8 cellular contexts compared by ENCODE assay signal in the genomic region with DNA sequence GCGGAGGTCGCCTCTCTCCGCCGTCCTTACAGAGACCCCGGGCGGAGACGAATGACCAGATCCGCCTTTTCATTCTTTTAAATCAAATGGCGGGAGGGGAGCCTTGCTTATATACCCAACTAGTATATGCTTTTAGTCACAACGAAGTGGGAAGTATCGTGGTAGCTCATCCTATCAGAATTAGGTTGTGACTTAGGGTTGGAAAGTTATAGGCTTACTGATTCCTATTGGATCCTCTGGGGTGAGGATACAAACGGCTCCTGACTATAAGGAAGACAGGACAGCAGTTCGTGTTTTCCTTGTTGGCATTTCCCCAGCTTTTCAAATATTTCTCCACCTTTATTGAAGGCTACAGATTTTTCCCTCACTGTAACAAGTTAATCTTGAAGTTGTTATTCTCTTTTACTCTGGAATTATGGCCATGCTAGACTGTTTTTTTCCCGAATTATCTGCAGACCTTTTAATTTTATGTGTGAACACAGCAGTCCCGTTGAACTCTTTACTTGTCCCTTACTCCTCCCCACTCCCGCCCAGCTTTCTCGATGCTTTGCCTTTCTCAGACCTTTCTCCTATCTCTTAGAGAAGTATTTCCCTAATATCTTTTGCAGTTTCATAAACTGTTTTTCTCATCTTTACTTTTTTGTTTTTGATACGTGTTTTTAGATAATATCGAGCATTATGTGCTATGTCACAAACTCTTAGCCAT. TPM values are rescaled to one million over a fixed set of nuclear protein-coding genes. Genes with fewer than 3 reads are reported as not detected.
DNase-seq lines count a peak whose midpoint lies in the region; ATAC-seq, FAIRE-seq and TF ChIP-seq lines count a peak whose summit lies in the region.

No MANE protein-coding gene starts in this region.

- TF ChIP-seq POLR2A in HepG2 (IDR thresholded peaks at IDR 0.05; ENCODE audit: insufficient read depth in 1 of 2, low read depth in 2 of 2, low read length in 2 of 2) = no peak

- TF ChIP-seq EP300 in HepG2 (IDR thresholded peaks at IDR 0.05; ENCODE audit: low read depth in 2 of 2, low read length in 2 of 2) (no peak), HepG2 (CRISPR knock-in tag; IDR thresholded peaks at IDR 0.05; ENCODE audit: borderline replicate concordance) (no peak)

- DNase-seq in cardiac muscle cell (ENCODE audit: low read depth in 1 of 2, low spot score in 1 of 2) (peak; percentile 4 to 67), Right ventricle myocardium inferior (ENCODE audit: missing footprints) (no peak), NOMO-1 treated with dmso at 0.1 percent for 144 hours (lab: John Stamatoyannopoulos, UW; ENCODE audit: unreplicated experiment) (peak; percentile 9), cerebellar cortex (ENCODE audit: low spot score) (peak; percentile 57), HepG2 (ENCODE audit: low spot score) (peak; percentile 58), SKM-1 (lab: John Stamatoyannopoulos, UW; ENCODE audit: unreplicated experiment) (no peak)

- no peak for TF ChIP-seq RAD21 in HepG2 (CRISPR knock-in tag; IDR thresholded peaks at IDR 0.05)

- ATAC-seq in Right ventricle myocardium inferior (no peak), HG02973 (IDR thresholded peaks at IDR 0.05; ENCODE audit: unreplicated experiment) (peak; percentile 21), HepG2 (peak; percentile 68)

- CTCF ChIA-PET in HepG2 (lab: Yijun Ruan, JAX; ENCODE audit: low intra/inter-chr PET ratio, low total read pairs) = no interaction called here

- POLR2A ChIA-PET in HepG2 (lab: Yijun Ruan, JAX) = interaction anchor here (1.5 kb wide), 1 partner anchor 24 kb away, joined by 4 read pairs; no protein-coding TSS in a partner anchor

- in situ Hi-C loops in HepG2 (cut with HindIII; ENCODE audit: extremely low pct_ligation_motif_present, low pct_unique_long_range_greater_than_20kb) = no loop called here

- intact Hi-C loops in Right ventricle myocardium inferior (cut with DNase I) = no loop called here
- intact Hi-C loops in HepG2 (cut with micrococcal nuclease; ENCODE audit: unreplicated experiment) = no loop called here

- no peaks in the 10 kb centered on the region for H4K20me1 ChIP-seq in HepG2 (ENCODE audit: insufficient read depth, low read length)

- peak overlapping the region; percentile 73 for H3K4me2 ChIP-seq in HepG2 (ENCODE audit: low read depth, low read length)

- BruUV-seq in HepG2 (replicated peaks; lab: Mats Ljungman, UMichigan) = TSS peak; percentile 53

- peak overlapping the region; percentile 89 for H3K4me3 ChIP-seq in cardiac muscle cell
- peak overlapping the region; percentile 92 to 95 (median 93) for H3K4me3 ChIP-seq in HepG2 (replicated peaks in 1 of 3; ENCODE audit: insufficient read depth in 1 of 3, low read depth in 2 of 3, low read length in 3 of 3)

- no peaks in the 10 kb centered on the region for H3K27me3 ChIP-seq in cardiac muscle cell
- H3K27me3 ChIP-seq in HepG2 (ENCODE audit: control insufficient read depth in 1 of 2, insufficient read depth in 2 of 2, low read length in 2 of 2) = no peaks in the 10 kb centered on the region; a peak in 1 of 5 replicates

- no peaks in the 10 kb centered on the region for H3K9me3 ChIP-seq in cardiac muscle cell (ENCODE audit: low read depth)
- H3K9me3 ChIP-seq in HepG2 (ENCODE audit: low read length) = no peaks in the 10 kb centered on the region

- under 1% methylated on average over 10 of the region's 19 CpGs for WGBS in HepG2 (ENCODE audit: low lambda C conversion rate)

- H2AFZ ChIP-seq in HepG2 (ENCODE audit: low read length) = peak overlapping the region; percentile 100

- H3K27ac ChIP-seq in cardiac muscle cell (peak overlapping the region; percentile 99), HepG2 (ENCODE audit: extremely low read length, insufficient read depth, low read length) (peak overlapping the region; percentile 100), temporal lobe (ENCODE audit: low read depth, low read length) (peak overlapping the region; percentile 94)

- H3K9ac ChIP-seq in HepG2 (ENCODE audit: insufficient read depth, low read depth, low read length) = peak overlapping the region; percentile 99

- H3K79me2 ChIP-seq in HepG2 (ENCODE audit: insufficient read depth, low read length) = peaks cover 45% of the 10 kb centered on the region

- H3K36me3 ChIP-seq in cardiac muscle cell = no peaks in the 10 kb centered on the region
- H3K36me3 ChIP-seq in HepG2 (replicated peaks in 1 of 2; ENCODE audit: control insufficient read depth in 1 of 2, insufficient read depth in 2 of 2, low read length in 2 of 2) = no peaks in the 10 kb centered on the region

- H3K4me1 ChIP-seq in cardiac muscle cell (ENCODE audit: low read depth) = peaks cover 13% of the 10 kb centered on the region
- peaks cover 25% of the 10 kb centered on the region for H3K4me1 ChIP-seq in HepG2 (ENCODE audit: insufficient read depth, low read length)

- FAIRE-seq in HepG2 (lab: Jason Lieb, UNC) = no peak

- TF ChIP-seq CTCF in cardiac muscle cell (IDR thresholded peaks at IDR 0.05; ENCODE audit: low read depth, low read length) = no peak
- no peak for TF ChIP-seq CTCF in HepG2 (CRISPR knock-in tag; IDR thresholded peaks at IDR 0.05)

TF ChIP-seq in HepG2, 621 proteins besides CTCF, POLR2A, EP300 and RAD21 (continues in another document):
- TF ChIP-seq MIER2 (CRISPR knock-in tag; IDR thresholded peaks at IDR 0.05) (no peak), ZSCAN21 (CRISPR knock-in tag; IDR thresholded peaks at IDR 0.05; ENCODE audit: borderline replicate concordance) (no peak), ZNF264 (CRISPR knock-in tag; IDR thresholded peaks at IDR 0.05) (0 out of 2 replicates have a peak, but pooled peaks have one; percentile 2), KAT2B (IDR thresholded peaks at IDR 0.05; ENCODE audit: borderline replicate concordance, low read depth, low read length) (no peak)

RNA-seq across cellular contexts. Expression of a gene that starts 0.6 kb away (rescaled TPM):
- 13.3 and 23.6 TPM in 2 replicates for total RNA-seq in cardiac muscle cell
- polyA plus RNA-seq in cardiac muscle cell = 7.1 and 20.1 TPM in 2 replicates
- 9.3 TPM for total RNA-seq in Right ventricle myocardium inferior
- total RNA-seq in HepG2 (2016; rRNA removed; fragmentation: Illumina TruSeq; extraction: Trizol) = 11.9 and 13.3 TPM in 2 replicates
- total RNA-seq in HepG2 (2016; cell fraction: cytosol; rRNA removed; fragmentation: Illumina TruSeq; extraction: Trizol; ENCODE audit: low read depth) = 1.4 and 2.3 TPM in 2 replicates
- total RNA-seq in HepG2 (2016; cell fraction: insoluble cytoplasmic fraction; rRNA removed; fragmentation: Illumina TruSeq; extraction: Trizol) = 11.2 and 18.1 TPM in 2 replicates
- 3.9 and 5.3 TPM in 2 replicates for total RNA-seq in HepG2 (2016; cell fraction: membrane; rRNA removed; fragmentation: Illumina TruSeq; extraction: Trizol)
- 14.5 and 17.5 TPM in 2 replicates for total RNA-seq in HepG2 (2016; cell fraction: nucleus; rRNA removed; fragmentation: Illumina TruSeq; extraction: Trizol)
- polyA plus RNA-seq in HepG2 (2011; rRNA removed) = 4.9 and 5.5 TPM in 2 replicates
- 1.9 and 3.0 TPM in 2 replicates for polyA plus RNA-seq in HepG2 (2011; cell fraction: cytosol; rRNA removed)
- 4.4 and 6.3 TPM in 2 replicates for polyA plus RNA-seq in HepG2 (2011; cell fraction: nucleus; rRNA removed)
- polyA plus RNA-seq in HepG2 (2012) = 6.9 and 7.1 TPM in 2 replicates
- 0.22 and 0.40 TPM in 2 replicates for polyA plus RNA-seq in HepG2 (2016; cell fraction: cytosol; fragmentation: Illumina TruSeq; extraction: Trizol; ENCODE audit: low read depth)
- 6.8 and 8.4 TPM in 2 replicates for polyA plus RNA-seq in HepG2 (2016; cell fraction: insoluble cytoplasmic fraction; fragmentation: Illumina TruSeq; extraction: Trizol; ENCODE audit: low read depth)
- 0.85 and 1.0 TPM in 2 replicates for polyA plus RNA-seq in HepG2 (2016; cell fraction: membrane; fragmentation: Illumina TruSeq; extraction: Trizol; ENCODE audit: low read depth)
- polyA plus RNA-seq in HepG2 (2016; cell fraction: nucleus; fragmentation: Illumina TruSeq; extraction: Trizol; ENCODE audit: insufficient read depth, low read depth) = 12.3 and 12.9 TPM in 2 replicates
- 3.1 and 15.7 TPM in 2 replicates for polyA minus RNA-seq in HepG2 (2011; rRNA and poly(A)+ RNA removed; ENCODE audit: low replicate concordance)
- 5.1 and 5.7 TPM in 2 replicates for polyA minus RNA-seq in HepG2 (2011; cell fraction: cytosol; rRNA and poly(A)+ RNA removed)
- 21.4 and 25.0 TPM in 2 replicates for polyA minus RNA-seq in HepG2 (2011; cell fraction: nucleus; rRNA and poly(A)+ RNA removed)
- 18.7 TPM for total RNA-seq in temporal lobe

RNA-seq across cellular contexts. Expression of a gene that starts 0.9 kb away (rescaled TPM):
- total RNA-seq in cardiac muscle cell (17.5 and 18.1 TPM in 2 replicates), Right ventricle myocardium inferior (25.9 TPM), HepG2 (2016; rRNA removed; fragmentation: Illumina TruSeq; extraction: Trizol) (11.7 and 18.6 TPM in 2 replicates), temporal lobe (27.0 TPM)
- polyA plus RNA-seq in cardiac muscle cell (23.5 and 25.8 TPM in 2 replicates), HepG2 (2011; rRNA removed) (11.0 and 15.2 TPM in 2 replicates)
- 3.1 and 3.2 TPM in 2 replicates for total RNA-seq in HepG2 (2016; cell fraction: cytosol; rRNA removed; fragmentation: Illumina TruSeq; extraction: Trizol; ENCODE audit: low read depth)
- 10.9 and 16.2 TPM in 2 replicates for total RNA-seq in HepG2 (2016; cell fraction: insoluble cytoplasmic fraction; rRNA removed; fragmentation: Illumina TruSeq; extraction: Trizol)
- 6.2 and 6.9 TPM in 2 replicates for total RNA-seq in HepG2 (2016; cell fraction: membrane; rRNA removed; fragmentation: Illumina TruSeq; extraction: Trizol)
- total RNA-seq in HepG2 (2016; cell fraction: nucleus; rRNA removed; fragmentation: Illumina TruSeq; extraction: Trizol) = 6.1 and 7.7 TPM in 2 replicates
- 9.2 and 11.0 TPM in 2 replicates for polyA plus RNA-seq in HepG2 (2011; cell fraction: cytosol; rRNA removed)
- 4.2 and 4.3 TPM in 2 replicates for polyA plus RNA-seq in HepG2 (2011; cell fraction: nucleus; rRNA removed)
- polyA plus RNA-seq in HepG2 (2012) = 8.7 and 10.7 TPM in 2 replicates
- 0.85 and 1.3 TPM in 2 replicates for polyA plus RNA-seq in HepG2 (2016; cell fraction: cytosol; fragmentation: Illumina TruSeq; extraction: Trizol; ENCODE audit: low read depth)
- polyA plus RNA-seq in HepG2 (2016; cell fraction: insoluble cytoplasmic fraction; fragmentation: Illumina TruSeq; extraction: Trizol; ENCODE audit: low read depth) = 10.4 and 16.6 TPM in 2 replicates
- 2.1 and 2.8 TPM in 2 replicates for polyA plus RNA-seq in HepG2 (2016; cell fraction: membrane; fragmentation: Illumina TruSeq; extraction: Trizol; ENCODE audit: low read depth)
- polyA plus RNA-seq in HepG2 (2016; cell fraction: nucleus; fragmentation: Illumina TruSeq; extraction: Trizol; ENCODE audit: insufficient read depth, low read depth) = 6.7 and 6.9 TPM in 2 replicates
- polyA minus RNA-seq in HepG2 (2011; rRNA and poly(A)+ RNA removed; ENCODE audit: low replicate concordance) = 16.6 and 18.4 TPM in 2 replicates
- 7.9 and 8.5 TPM in 2 replicates for polyA minus RNA-seq in HepG2 (2011; cell fraction: cytosol; rRNA and poly(A)+ RNA removed)
- 31.1 and 34.4 TPM in 2 replicates for polyA minus RNA-seq in HepG2 (2011; cell fraction: nucleus; rRNA and poly(A)+ RNA removed)

Comparison
In these comparisons a context has a peak if more than half of its experiments do, and no peak if none do; other contexts are left out.
1. DNase-seq: peak in cardiac muscle cell (2 of 2), NOMO-1 treated with dmso at 0.1 percent for 144 hours (single experiment), cerebellar cortex (single experiment) and HepG2 (single experiment); none in Right ventricle myocardium inferior (single experiment) and SKM-1 (single experiment).
2. Peak in every context shown above with its lines, with median percentiles within 50 percentile points of each other: H3K27ac ChIP-seq.